29 cellular contexts compared by ENCODE assay signal in the genomic region with DNA sequence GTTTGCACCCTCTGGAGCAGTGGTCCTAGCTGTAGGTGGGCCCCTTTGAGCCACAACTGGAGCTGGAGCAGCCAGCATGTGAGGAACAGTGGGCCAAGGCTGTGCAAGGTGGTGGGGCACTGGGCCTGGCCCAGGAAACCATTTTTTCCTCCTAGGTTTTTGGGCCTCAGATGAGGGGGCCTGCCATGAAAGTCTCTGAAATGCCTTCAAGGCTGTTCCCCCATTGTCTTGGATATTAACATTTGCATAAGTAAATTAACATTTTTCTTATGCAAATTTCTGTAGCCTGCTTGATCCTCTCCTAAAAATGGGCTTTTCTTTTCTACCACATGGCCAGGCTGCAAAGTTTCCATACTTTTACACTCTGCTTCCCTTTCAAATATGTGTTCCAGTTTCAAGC.
"Had no signal": no experiment of that assay in that cellular context is flagged by ENCODE, and none has a peak within 500 bp of the region (broad histone marks: within the 10 kb centered on the region; RNA-seq: fewer than 3 reads in every experiment).

No MANE protein-coding gene starts in this region.

- H3K4me1 ChIP-seq: left lung, lower lobe of right lung, pancreas, prostate gland, tibial nerve, uterus had no signal

- H3K27ac ChIP-seq: left lung, lower lobe of right lung, pancreas, prostate gland, skin epidermis, tibial nerve, uterus had no signal

- H3K4me1 Mint-ChIP-seq: mesothelial cell of epicardium; naive thymus-derived CD4-positive, alpha-beta T cell; neural crest cell; stimulated activated naive CD8-positive, alpha-beta T cell treated with anti-CD3 and anti-CD28 coated beads, Interleukin-15, amount 100 ng/mL, for 72 hours had no signal

- DNase-seq: hypothalamus; kidney; left colon; left lung; lower lobe of right lung; mammary epithelial cell; mesendoderm; naive thymus-derived CD4-positive, alpha-beta T cell; nucleus accumbens; pancreas; posterior cingulate gyrus; retina; right cardiac atrium; stimulated activated CD4-positive, alpha-beta T cell treated with anti-CD3 and anti-CD28 coated beads, Interleukin-12 subunit alpha, Interleukin-12 subunit beta, amount 100 ng/mL, for 4 hours; stimulated activated CD4-positive, alpha-beta T cell treated with anti-CD3 and anti-CD28 coated beads, Interleukin-15, amount 100 ng/mL, for 24 hours; stimulated activated CD4-positive, alpha-beta T cell treated with anti-CD3 and anti-CD28 coated beads, Interleukin-2, amount 100 ng/mL, for 24 hours; stimulated activated CD4-positive, alpha-beta T cell treated with anti-CD3 and anti-CD28 coated beads, Interleukin-4, amount 100 ng/mL, for 1 hour; stimulated activated naive CD4-positive, alpha-beta T cell treated with Interleukin-2 at 50 U/mL for 16 hours; stimulated activated naive CD8-positive, alpha-beta T cell treated with anti-CD3 and anti-CD28 coated beads, Interleukin-15, amount 100 ng/mL, for 72 hours; substantia nigra; uterus had no signal

- H3K4me3 ChIP-seq: left lung, lower lobe of right lung, pancreas, prostate gland, skin epidermis, tibial nerve, uterus had no signal

- H3K9me3 Mint-ChIP-seq: type B pancreatic cell had no signal

- H3K27me3 Mint-ChIP-seq: naive thymus-derived CD4-positive, alpha-beta T cell; stimulated activated naive CD8-positive, alpha-beta T cell treated with anti-CD3 and anti-CD28 coated beads, Interleukin-15, amount 100 ng/mL, for 72 hours; type B pancreatic cell had no signal

- H3K4me3 Mint-ChIP-seq: mesothelial cell of epicardium; naive thymus-derived CD4-positive, alpha-beta T cell; nephron; neural crest cell; stimulated activated naive CD8-positive, alpha-beta T cell treated with anti-CD3 and anti-CD28 coated beads, Interleukin-15, amount 100 ng/mL, for 72 hours; type B pancreatic cell had no signal

- H3K9me3 ChIP-seq: left lung, lower lobe of right lung, pancreas, prostate gland, uterus had no signal

- ATAC-seq: left colon; left lung; lower lobe of right lung; naive thymus-derived CD4-positive, alpha-beta T cell; pancreas; right cardiac atrium; sciatic nerve; stimulated activated naive CD8-positive, alpha-beta T cell treated with anti-CD3 and anti-CD28 coated beads, Interleukin-15, amount 100 ng/mL, for 72 hours had no signal

- H3K36me3 Mint-ChIP-seq: mesothelial cell of epicardium; naive thymus-derived CD4-positive, alpha-beta T cell had no signal

- H3K36me3 ChIP-seq: left lung, lower lobe of right lung, pancreas, prostate gland, uterus had no signal

- H3K27me3 ChIP-seq: left lung, pancreas, tibial nerve, uterus had no signal

- H3K27ac Mint-ChIP-seq: mesothelial cell of epicardium; naive thymus-derived CD4-positive, alpha-beta T cell; nephron; stimulated activated naive CD8-positive, alpha-beta T cell treated with anti-CD3 and anti-CD28 coated beads, Interleukin-15, amount 100 ng/mL, for 72 hours; type B pancreatic cell had no signal
